ENCODE assay signal across 8 cellular contexts in the genomic region with DNA sequence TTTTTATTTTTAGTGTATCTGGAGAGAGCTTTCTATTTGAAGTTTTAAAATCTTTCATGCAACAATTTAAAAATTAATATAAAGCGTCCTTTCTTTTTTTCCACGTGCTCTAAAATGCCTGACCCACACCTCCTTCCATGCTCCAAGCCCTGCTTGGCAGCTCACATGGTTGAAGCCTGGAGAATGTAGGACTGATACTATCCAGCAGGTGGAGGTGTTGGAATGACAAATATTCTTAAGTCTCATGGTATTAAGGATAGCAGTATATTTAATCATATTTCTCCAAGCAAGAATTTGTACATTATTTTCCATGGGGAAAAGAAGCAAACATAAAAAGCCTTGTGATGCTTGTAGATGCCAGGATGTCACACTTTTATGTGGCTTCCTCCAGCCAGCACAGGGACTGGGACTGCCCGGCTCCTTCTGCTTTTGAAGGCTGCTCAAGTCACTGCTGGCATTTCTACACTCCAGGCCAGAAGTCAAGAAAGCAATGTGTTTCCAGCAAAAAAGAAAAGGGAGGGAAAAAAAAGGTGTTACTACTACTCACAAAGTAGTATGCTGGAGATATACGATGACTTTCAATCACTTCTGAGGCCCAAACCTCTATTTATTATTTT. TPM values are rescaled to one million over a fixed set of nuclear protein-coding genes. Genes with fewer than 3 reads are reported as not detected.
DNase-seq lines count a peak whose midpoint lies in the region; ATAC-seq and TF ChIP-seq lines count a peak whose summit lies in the region.

No MANE protein-coding gene starts in this region.

- no peak overlapping the region for H3K27ac ChIP-seq in RWPE2 (ENCODE audit: poor library complexity, severe bottlenecking)

- H3K4me1 ChIP-seq in RWPE2 (ENCODE audit: insufficient read depth, poor library complexity, severe bottlenecking): no peaks in the 10 kb centered on the region

- H3K27me3 ChIP-seq in RWPE2 (ENCODE audit: insufficient read depth, poor library complexity, severe bottlenecking): no peaks in the 10 kb centered on the region

- no peaks in the 10 kb centered on the region for H3K27me3 Mint-ChIP-seq in activated T-cell treated with anti-CD3 and anti-CD28 coated beads, Interleukin-2, amount 50 U/mL, for 24 hours

- H3K9me3 Mint-ChIP-seq in activated T-cell treated with anti-CD3 and anti-CD28 coated beads, Interleukin-2, amount 50 U/mL, for 24 hours: no peaks in the 10 kb centered on the region

- no peaks in the 10 kb centered on the region for H3K9me3 ChIP-seq in RWPE2 (ENCODE audit: severe bottlenecking)

- no peak overlapping the region for H3K4me3 Mint-ChIP-seq in activated T-cell treated with anti-CD3 and anti-CD28 coated beads, Interleukin-2, amount 50 U/mL, for 24 hours

- no peak for DNase-seq in activated T-cell treated with anti-CD3 and anti-CD28 coated beads, Interleukin-2, amount 50 U/mL, for 24 hours
- DNase-seq in activated T-cell treated with anti-CD3 and anti-CD28 coated beads, Interleukin-2, amount 50 U/mL, for 1 hour: no peak
- DNase-seq in HS-5 (ENCODE audit: low read depth): peak; percentile 53
- no peak for DNase-seq in RWPE2 (ENCODE audit: low spot score)
- DNase-seq in fibroblast of mammary gland (ENCODE audit: low read depth): peak; percentile 76
- DNase-seq in omental fat pad (ENCODE audit: low spot score): no peak
- no peak for DNase-seq in KG1 (lab: John Stamatoyannopoulos, UW)

- H3K27ac Mint-ChIP-seq in activated T-cell treated with anti-CD3 and anti-CD28 coated beads, Interleukin-2, amount 50 U/mL, for 24 hours: peak overlapping the region; percentile 44

- no peak overlapping the region for H3K4me3 ChIP-seq in RWPE2 (ENCODE audit: severe bottlenecking)
- no peak overlapping the region for H3K4me3 ChIP-seq in fibroblast of mammary gland (ENCODE audit: control insufficient read depth, low read depth, low read length)

- H3K36me3 ChIP-seq in RWPE2 (ENCODE audit: low read depth): peaks cover 93% of the 10 kb centered on the region

- peak; percentile 63 for TF ChIP-seq CTCF in RWPE2 (IDR thresholded peaks at IDR 0.05; ENCODE audit: poor library complexity, severe bottlenecking)
- TF ChIP-seq CTCF in fibroblast of mammary gland (conservative IDR thresholded peaks at IDR 0.05; ENCODE audit: control insufficient read depth, insufficient read depth, low read depth, low read length): peak; percentile 49
- no peak for TF ChIP-seq CTCF in omental fat pad (IDR thresholded peaks at IDR 0.05)

- ATAC-seq in RWPE2 (ENCODE audit: low read depth) (peak; percentile 82), omental fat pad (ENCODE audit: low FRiP score) (peak; percentile 58), GM18858 (IDR thresholded peaks at IDR 0.05; ENCODE audit: unreplicated experiment) (no peak)

- peaks cover 99% of the 10 kb centered on the region for H3K36me3 Mint-ChIP-seq in activated T-cell treated with anti-CD3 and anti-CD28 coated beads, Interleukin-2, amount 50 U/mL, for 24 hours (ENCODE audit: low read depth)

- peaks cover 8% of the 10 kb centered on the region for H3K4me1 Mint-ChIP-seq in activated T-cell treated with anti-CD3 and anti-CD28 coated beads, Interleukin-2, amount 50 U/mL, for 24 hours (ENCODE audit: low read depth)

RNA-seq across cellular contexts. Expression of a gene that starts 49.7 kb away (rescaled TPM):
- total RNA-seq in omental fat pad: 10 to 100 TPM; 44.9 to 92.7 (median 55.4) TPM

RNA-seq across cellular contexts. Expression of a gene that starts 50.2 kb away (rescaled TPM):
- 10 to 100 TPM in 3 of 4 donors, 1 to 10 TPM in 1; 7.4 to 15.9 (median 11.4) TPM for total RNA-seq in omental fat pad

RNA-seq across cellular contexts. Expression of a gene that starts 57.8 kb away (rescaled TPM):
- total RNA-seq in omental fat pad: 100 to 1,000 TPM in 1 of 4 donors, 10 to 100 TPM in 3; 15.2 to 111 (median 30.5) TPM

Comparison
In these comparisons a context has a peak if more than half of its experiments do, and no peak if none do; other contexts are left out.
1. DNase-seq: peak in HS-5 (single experiment) and fibroblast of mammary gland (single experiment); none in activated T-cell treated with anti-CD3 and anti-CD28 coated beads, Interleukin-2, amount 50 U/mL, for 24 hours (single experiment), activated T-cell treated with anti-CD3 and anti-CD28 coated beads, Interleukin-2, amount 50 U/mL, for 1 hour (single experiment), RWPE2 (single experiment), omental fat pad (single experiment) and KG1 (single experiment).
2. CTCF ChIP-seq: peak in RWPE2 (single experiment) and fibroblast of mammary gland (single experiment); none in omental fat pad (0 of 3).